Comparison of ENCODE assay signal across 6 cellular contexts in the genomic region with DNA sequence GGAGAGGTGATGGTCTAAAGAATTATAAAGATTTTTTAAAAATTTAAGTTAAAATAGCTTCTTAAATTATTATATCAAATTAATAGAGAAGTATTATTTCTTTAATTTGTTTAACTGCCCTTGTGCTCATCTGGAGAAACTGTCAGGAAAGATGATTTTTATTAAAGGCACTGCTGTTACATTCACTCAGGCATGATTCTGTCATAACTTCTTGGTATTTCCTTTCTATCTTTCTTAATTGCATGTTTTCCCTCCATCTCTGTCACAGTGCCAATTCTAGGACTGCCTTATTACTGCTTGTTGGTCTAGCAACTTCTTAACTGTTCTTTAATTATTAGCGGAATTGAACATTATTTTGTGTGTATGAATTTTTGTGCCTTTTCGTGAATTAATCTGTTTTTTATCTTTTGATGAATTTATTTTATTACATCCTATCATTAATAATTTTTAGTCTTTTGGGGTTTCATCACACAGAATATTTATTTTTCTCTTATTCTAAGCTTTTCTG. TPM values are rescaled to one million over a fixed set of nuclear protein-coding genes. Genes with fewer than 3 reads are reported as not detected.
DNase-seq lines count a peak whose midpoint lies in the region; TF ChIP-seq lines count a peak whose summit lies in the region.
"Not testable (repeated sequence)": the region's sequence is repeated elsewhere in the genome, so short reads cannot be mapped to it uniquely, and the experiment has no call there.

No MANE protein-coding gene starts in this region.

- BruUV-seq in MCF 10A (replicated peaks; lab: Mats Ljungman, UMichigan): not testable (repeated sequence)

- not testable (repeated sequence) for H3K4me3 ChIP-seq in fibroblast of mammary gland (ENCODE audit: control insufficient read depth, low read depth, low read length)

- POLR2A ChIA-PET in MCF 10A (lab: Yijun Ruan, JAX): interaction anchor here (0.7 kb wide), 1 partner anchor 299 kb away, joined by 3 read pairs; no protein-coding TSS in a partner anchor

- H3K9me3 Mint-ChIP-seq in MCF 10A (ENCODE audit: unreplicated experiment): not testable (repeated sequence)

- not testable (repeated sequence) for H3K4me1 Mint-ChIP-seq in MCF 10A (ENCODE audit: insufficient read depth, unreplicated experiment)

- intact Hi-C loops in MCF 10A (cut with micrococcal nuclease): not testable (repeated sequence)

- not testable (repeated sequence) for H3K4me3 Mint-ChIP-seq in MCF 10A (ENCODE audit: unreplicated experiment)

- H3K36me3 Mint-ChIP-seq in MCF 10A (ENCODE audit: insufficient read depth, unreplicated experiment): not testable (repeated sequence)

- CTCF ChIA-PET in MCF 10A (lab: Yijun Ruan, JAX): not testable (repeated sequence)

- peak; percentile 76 for DNase-seq in EH (ENCODE audit: low read depth)
- DNase-seq in HCEC 1CT: peak; percentile 17
- peak; percentile 10 for DNase-seq in NCI-H69 (lab: John Stamatoyannopoulos, UW)
- peak; percentile 20 for DNase-seq in MCF 10A (ENCODE audit: unreplicated experiment)
- DNase-seq in fibroblast of mammary gland (ENCODE audit: low read depth): peak; percentile 30
- peak; percentile 57 for DNase-seq in iris pigment epithelial cell (ENCODE audit: low read depth)

- not testable (repeated sequence) for H3K27me3 Mint-ChIP-seq in MCF 10A (ENCODE audit: insufficient read depth, unreplicated experiment)

- TF ChIP-seq CTCF in MCF 10A (IDR thresholded peaks at IDR 0.05; ENCODE audit: unreplicated experiment); fibroblast of mammary gland (conservative IDR thresholded peaks at IDR 0.05; ENCODE audit: control insufficient read depth, insufficient read depth, low read depth, low read length): not testable (repeated sequence)

- not testable (repeated sequence) for H3K27ac Mint-ChIP-seq in MCF 10A (ENCODE audit: low read depth, unreplicated experiment)

RNA-seq across cellular contexts. Expression of gene PRIM2, which starts 47.7 kb away (rescaled TPM):
- 8.6 and 9.7 TPM in 2 replicates for total RNA-seq in MCF 10A (2022)

Comparison
In these comparisons a context has a peak if more than half of its experiments do, and no peak if none do; other contexts are left out.
1. DNase-seq: peak in every context shown above with its lines; median percentile 76 in EH; 57 in iris pigment epithelial cell; 30 in fibroblast of mammary gland; 20 in MCF 10A; 17 in HCEC 1CT; 10 in NCI-H69.